Comparison of ENCODE assay signal across 34 cellular contexts in the genomic region with DNA sequence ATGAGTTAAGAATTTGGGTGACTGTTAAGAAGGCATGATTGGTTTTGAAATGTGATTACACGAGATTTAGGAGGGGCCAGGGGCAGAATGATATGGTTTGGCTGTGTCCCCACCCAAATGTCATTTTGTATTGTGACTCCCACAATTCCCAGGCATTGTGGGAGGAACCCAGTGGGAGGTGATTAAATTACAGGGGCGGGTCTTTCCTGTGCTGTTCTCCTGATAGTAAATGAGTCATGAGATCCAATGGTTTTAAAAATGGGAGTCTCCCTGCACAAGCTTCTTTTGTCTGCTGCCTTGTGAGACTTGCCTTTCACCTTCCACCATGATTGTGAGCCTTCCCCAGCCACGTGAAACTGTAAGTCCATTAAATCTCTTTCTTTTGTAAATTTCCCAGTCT. TPM values are rescaled to one million over a fixed set of nuclear protein-coding genes. Genes with fewer than 3 reads are reported as not detected.
"Had no signal": no experiment of that assay in that cellular context is flagged by ENCODE, and none has a peak within 500 bp of the region (broad histone marks: within the 10 kb centered on the region; RNA-seq: fewer than 3 reads in every experiment).

No MANE protein-coding gene starts in this region.

- H3K27ac ChIP-seq: adrenal gland, body of pancreas, cardiac muscle cell, colonic mucosa, esophagus squamous epithelium, gastroesophageal sphincter, heart right ventricle, WERI-Rb-1 had no signal

- H3K4me3 ChIP-seq: adrenal gland, body of pancreas, cardiac muscle cell, colonic mucosa, esophagus squamous epithelium, gastroesophageal sphincter, heart right ventricle had no signal

- H3K36me3 ChIP-seq: adrenal gland, cardiac muscle cell, colonic mucosa, esophagus squamous epithelium, gastroesophageal sphincter, heart right ventricle, WERI-Rb-1 had no signal

- H3K27me3 ChIP-seq: adrenal gland, body of pancreas, cardiac muscle cell, colonic mucosa, esophagus squamous epithelium, gastroesophageal sphincter had no signal

- H3K4me1 Mint-ChIP-seq: activated B cell treated with CpG ODN at 0.5 μM for 24 hours; activated CD8-positive, alpha-beta memory T cell treated with anti-CD3 and anti-CD28 coated beads, Interleukin-2, amount 10 ng/mL, durations not matched to agents 7 days and 5 days; activated naive CD4-positive, alpha-beta T cell treated with anti-CD3 and anti-CD28 coated beads, Interleukin-2, amount 50 U/mL, for 24 hours; activated naive CD8-positive, alpha-beta T cell treated with anti-CD3 and anti-CD28 coated beads for 36 hours; activated naive CD8-positive, alpha-beta T cell treated with anti-CD3 and anti-CD28 coated beads, Interleukin-2, amount 50 U/mL, for 24 hours; T-cell had no signal

- H3K27ac Mint-ChIP-seq: activated B cell treated with CpG ODN at 0.5 μM for 24 hours; activated CD4-positive, alpha-beta memory T cell treated with anti-CD3 and anti-CD28 coated beads for 36 hours; activated CD8-positive, alpha-beta memory T cell treated with anti-CD3 and anti-CD28 coated beads, Interleukin-2, amount 10 ng/mL, durations not matched to agents 7 days and 5 days; activated CD8-positive, alpha-beta T cell treated with anti-CD3 and anti-CD28 coated beads, Interleukin-2, amount 10 ng/mL, durations not matched to agents 7 days and 5 days; activated naive CD4-positive, alpha-beta T cell treated with anti-CD3 and anti-CD28 coated beads for 36 hours; activated naive CD4-positive, alpha-beta T cell treated with anti-CD3 and anti-CD28 coated beads, Interleukin-2, amount 50 U/mL, for 24 hours; activated naive CD8-positive, alpha-beta T cell treated with anti-CD3 and anti-CD28 coated beads for 36 hours; activated naive CD8-positive, alpha-beta T cell treated with anti-CD3 and anti-CD28 coated beads, Interleukin-2, amount 50 U/mL, for 24 hours; activated T-helper 1 cell treated with anti-CD3 and anti-CD28 coated beads, Interleukin-12 subunit alpha, Interleukin-12 subunit beta, Interleukin-2, Interleukin-4 antibody, amounts not matched to agents 30 ng/mL and 10 ng/mL and 1 ng/mL, durations not matched to agents 14 hours and 24 hours and 36 hours; activated T-helper 2 cell treated with anti-CD3 and anti-CD28 coated beads, Interferon-gamma antibody, Interleukin-2, Interleukin-4, amounts not matched to agents 10 μg/mL and 5 μg/mL and 100 μg/mL, durations not matched to agents 14 hours and 24 hours and 36 hours; T-cell; T-helper 1 cell treated with Interleukin-12 subunit alpha and Interleukin-12 subunit beta and Interleukin-4 antibody, amounts not matched to agents 30 μg/mL and 1 μg/mL, for 36 hours had no signal

- H3K36me3 Mint-ChIP-seq: activated CD4-positive, alpha-beta memory T cell treated with anti-CD3 and anti-CD28 coated beads for 36 hours; activated CD8-positive, alpha-beta memory T cell treated with anti-CD3 and anti-CD28 coated beads, Interleukin-2, amount 10 ng/mL, durations not matched to agents 7 days and 5 days; activated naive CD4-positive, alpha-beta T cell treated with anti-CD3 and anti-CD28 coated beads, Interleukin-2, amount 50 U/mL, for 24 hours; activated naive CD8-positive, alpha-beta T cell treated with anti-CD3 and anti-CD28 coated beads for 36 hours had no signal

- H3K9me3 ChIP-seq: adrenal gland, colonic mucosa, esophagus squamous epithelium, gastroesophageal sphincter, heart right ventricle had no signal

- H3K4me1 ChIP-seq: body of pancreas, colonic mucosa had no signal

- H3K4me3 Mint-ChIP-seq: activated B cell treated with CpG ODN at 0.5 μM for 24 hours; activated CD4-positive, alpha-beta memory T cell treated with anti-CD3 and anti-CD28 coated beads for 36 hours; activated CD8-positive, alpha-beta memory T cell treated with anti-CD3 and anti-CD28 coated beads, Interleukin-2, amount 10 ng/mL, durations not matched to agents 7 days and 5 days; activated CD8-positive, alpha-beta T cell treated with anti-CD3 and anti-CD28 coated beads, Interleukin-2, amount 10 ng/mL, durations not matched to agents 7 days and 5 days; activated naive CD4-positive, alpha-beta T cell treated with anti-CD3 and anti-CD28 coated beads for 36 hours; activated naive CD4-positive, alpha-beta T cell treated with anti-CD3 and anti-CD28 coated beads, Interleukin-2, amount 50 U/mL, for 24 hours; activated naive CD8-positive, alpha-beta T cell treated with anti-CD3 and anti-CD28 coated beads for 36 hours; activated naive CD8-positive, alpha-beta T cell treated with anti-CD3 and anti-CD28 coated beads, Interleukin-2, amount 50 U/mL, for 24 hours; activated T-helper 1 cell treated with anti-CD3 and anti-CD28 coated beads, Interleukin-12 subunit alpha, Interleukin-12 subunit beta, Interleukin-2, Interleukin-4 antibody, amounts not matched to agents 30 ng/mL and 10 ng/mL and 1 ng/mL, durations not matched to agents 14 hours and 24 hours and 36 hours; T-cell; T-helper 1 cell treated with Interleukin-12 subunit alpha and Interleukin-12 subunit beta and Interleukin-4 antibody, amounts not matched to agents 30 μg/mL and 1 μg/mL, for 36 hours had no signal

- DNase-seq: activated B cell treated with CpG ODN at 0.5 μM for 24 hours; activated CD4-positive, alpha-beta memory T cell treated with anti-CD3 and anti-CD28 coated beads for 36 hours; activated CD4-positive, alpha-beta T cell treated with anti-CD3 and anti-CD28 coated beads for 48 hours; activated CD8-positive, alpha-beta memory T cell treated with anti-CD3 and anti-CD28 coated beads, Interleukin-2, amount 10 ng/mL, durations not matched to agents 7 days and 5 days; activated CD8-positive, alpha-beta memory T cell treated with anti-CD3 and anti-CD28 coated beads, Interleukin-2, amount 50 U/mL, for 4 hours; activated CD8-positive, alpha-beta T cell treated with anti-CD3 and anti-CD28 coated beads, Interleukin-2, amount 10 ng/mL, durations not matched to agents 7 days and 5 days; activated effector memory CD4-positive, alpha-beta T cell treated with anti-CD3 and anti-CD28 coated beads, Interleukin-2, amount 50 U/mL, for 16 hours; activated naive CD4-positive, alpha-beta T cell treated with anti-CD3 and anti-CD28 coated beads for 36 hours; activated naive CD8-positive, alpha-beta T cell treated with anti-CD3 and anti-CD28 coated beads for 36 hours; activated naive CD8-positive, alpha-beta T cell treated with anti-CD3 and anti-CD28 coated beads, Interleukin-2, amount 50 U/mL, for 24 hours; activated T-cell treated with anti-CD3 and anti-CD28 coated beads, Interleukin-2, amount 50 U/mL, for 1 hour; activated T-cell treated with anti-CD3 and anti-CD28 coated beads, Interleukin-2, amount 50 U/mL, for 48 hours; adrenal gland; amygdala; aorta; body of pancreas; central memory CD4-positive, alpha-beta T cell; cerebellar nuclear complex; colonic mucosa; effector memory CD4-positive, alpha-beta T cell; esophagus squamous epithelium; foreskin melanocyte; heart right ventricle; T-cell; T1000; WERI-Rb-1 had no signal

- H3K9me3 Mint-ChIP-seq: activated CD4-positive, alpha-beta memory T cell treated with anti-CD3 and anti-CD28 coated beads for 36 hours; activated naive CD4-positive, alpha-beta T cell treated with anti-CD3 and anti-CD28 coated beads for 36 hours; activated naive CD4-positive, alpha-beta T cell treated with anti-CD3 and anti-CD28 coated beads, Interleukin-2, amount 50 U/mL, for 24 hours; activated T-helper 1 cell treated with anti-CD3 and anti-CD28 coated beads, Interleukin-12 subunit alpha, Interleukin-12 subunit beta, Interleukin-2, Interleukin-4 antibody, amounts not matched to agents 30 ng/mL and 10 ng/mL and 1 ng/mL, durations not matched to agents 14 hours and 24 hours and 36 hours; activated T-helper 2 cell treated with anti-CD3 and anti-CD28 coated beads, Interferon-gamma antibody, Interleukin-2, Interleukin-4, amounts not matched to agents 10 μg/mL and 5 μg/mL and 100 μg/mL, durations not matched to agents 14 hours and 24 hours and 36 hours; T-cell; T-helper 1 cell treated with Interleukin-12 subunit alpha and Interleukin-12 subunit beta and Interleukin-4 antibody, amounts not matched to agents 30 μg/mL and 1 μg/mL, for 36 hours had no signal

RNA-seq across cellular contexts. Expression of a gene that starts 34.6 kb away (rescaled TPM):
- total RNA-seq: activated B cell treated with CpG ODN at 0.5 μM for 24 hours; activated CD4-positive, alpha-beta memory T cell treated with anti-CD3 and anti-CD28 coated beads for 36 hours; activated CD8-positive, alpha-beta memory T cell treated with anti-CD3 and anti-CD28 coated beads for 36 hours; activated CD8-positive, alpha-beta memory T cell treated with anti-CD3 and anti-CD28 coated beads, Interleukin-2, amount 10 ng/mL, durations not matched to agents 7 days and 5 days; activated CD8-positive, alpha-beta T cell treated with anti-CD3 and anti-CD28 coated beads, Interleukin-2, amount 10 ng/mL, durations not matched to agents 7 days and 5 days; activated naive CD4-positive, alpha-beta T cell treated with anti-CD3 and anti-CD28 coated beads for 36 hours; activated naive CD8-positive, alpha-beta T cell treated with anti-CD3 and anti-CD28 coated beads for 36 hours; activated T-helper 1 cell treated with anti-CD3 and anti-CD28 coated beads, Interleukin-12 subunit alpha, Interleukin-12 subunit beta, Interleukin-2, Interleukin-4 antibody, amounts not matched to agents 30 ng/mL and 10 ng/mL and 1 ng/mL, durations not matched to agents 14 hours and 24 hours and 36 hours; activated T-helper 2 cell treated with anti-CD3 and anti-CD28 coated beads, Interferon-gamma antibody, Interleukin-2, Interleukin-4, amounts not matched to agents 10 μg/mL and 5 μg/mL and 100 μg/mL, durations not matched to agents 14 hours and 24 hours and 36 hours; T-helper 2 cell treated with Interferon-gamma antibody and Interleukin-4, amounts not matched to agents 100 ng/mL and 5 ng/mL, for 36 hours had no signal
